In the genomic region with DNA sequence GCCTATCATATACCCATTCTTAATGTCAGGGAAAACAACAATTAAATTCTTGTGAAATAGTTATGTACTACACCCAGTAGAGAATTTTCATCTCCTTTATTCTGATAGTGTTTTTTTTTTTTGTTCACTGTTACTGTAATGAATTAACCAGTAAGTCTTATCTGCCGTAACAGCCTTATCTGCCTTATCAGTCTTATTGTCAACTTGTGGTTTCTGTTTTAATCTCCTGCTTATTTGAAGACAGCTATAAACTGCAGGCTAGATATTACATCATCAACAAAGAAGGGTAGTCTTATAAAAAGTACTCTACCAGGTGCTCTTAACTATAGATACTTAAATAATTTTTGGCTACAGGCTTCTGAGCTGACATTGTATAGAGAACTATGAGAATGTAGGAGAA, we compare ENCODE assay signal across 14 cellular contexts.
"Had no signal": no experiment of that assay in that cellular context is flagged by ENCODE, and none has a peak within 500 bp of the region (broad histone marks: within the 10 kb centered on the region; RNA-seq: fewer than 3 reads in every experiment).

No MANE protein-coding gene starts in this region.

- H3K27me3 ChIP-seq: heart left ventricle, neutrophil, ovary had no signal

- H3K4me3 ChIP-seq: heart left ventricle, mucosa of descending colon, ovary had no signal

- H3K4me1 ChIP-seq: heart left ventricle had no signal

- H3K27ac ChIP-seq: heart left ventricle, neutrophil, ovary had no signal

- H3K36me3 ChIP-seq: heart left ventricle, neutrophil, ovary had no signal

- DNase-seq: effector memory CD8-positive, alpha-beta T cell; heart left ventricle; hippocampal formation; islet precursor cell; mammary epithelial cell; mucosa of descending colon; naive thymus-derived CD8-positive, alpha-beta T cell; ovary; right cardiac atrium; small intestine; stimulated activated CD4-positive, alpha-beta T cell treated with anti-CD3 and anti-CD28 coated beads, Interleukin-12 subunit alpha, Interleukin-12 subunit beta, amount 100 ng/mL, for 4 hours; stimulated activated naive CD4-positive, alpha-beta T cell; trophoblast cell had no signal
